14 cellular contexts compared by ENCODE assay signal in genomic region chr1:40140211-40140709, GRCh38. TPM values are rescaled to one million over a fixed set of nuclear protein-coding genes. Genes with fewer than 3 reads are reported as not detected.
DNase-seq lines count a peak whose midpoint lies in the region; ATAC-seq and TF ChIP-seq lines count a peak whose summit lies in the region.
"Had no signal": no experiment of that assay in that cellular context is flagged by ENCODE, and none has a peak within 500 bp of the region (broad histone marks: within the 10 kb centered on the region; RNA-seq: fewer than 3 reads in every experiment).

No MANE protein-coding gene starts in this region.

- TF ChIP-seq POLR2A in breast epithelium (IDR thresholded peaks at IDR 0.05) = no peak
- TF ChIP-seq POLR2A in upper lobe of left lung (IDR thresholded peaks at IDR 0.05) = no peak

- H2AFZ ChIP-seq in PC-9 = 0 out of 2 replicates have a peak overlapping the region, but pooled peaks have one; percentile 10
- peak overlapping the region; percentile 49 for H2AFZ ChIP-seq in fibroblast of lung (ENCODE audit: low read length)
- H2AFZ ChIP-seq: parathyroid adenoma had no signal

- H3K27ac ChIP-seq in breast epithelium (peak overlapping the region; percentile 16 to 19), PC-9 (peak overlapping the region; percentile 89), fibroblast of lung (ENCODE audit: insufficient read depth, low read length) (no peak overlapping the region), upper lobe of left lung (peak overlapping the region; percentile 21 to 67 (median 59))
- H3K27ac ChIP-seq: parathyroid adenoma, SJSA1 had no signal

- DNase-seq in breast epithelium (ENCODE audit: low spot score in 2 of 2) = no peak
- no peak for DNase-seq in MCF 10A (ENCODE audit: unreplicated experiment)
- peak; percentile 54 to 100 for DNase-seq in PC-9
- DNase-seq in fibroblast of lung (ENCODE audit: low read depth in 2 of 2) = peak in 1 of 2 donors; percentile 47
- peak in 1 of 2 donors; percentile 60 for DNase-seq in upper lobe of left lung
- no peak for DNase-seq in HPDE6-E6E7 (ENCODE audit: extremely low spot score)
- DNase-seq in AML-193 (lab: John Stamatoyannopoulos, UW) = no peak
- no peak for DNase-seq in mucosa of descending colon
- DNase-seq: NCI-H1048; stimulated activated CD4-positive, alpha-beta T cell treated with anti-CD3 and anti-CD28 coated beads, Interleukin-1b, Interleukin-23, amount 100 ng/mL, for 48 hours had no signal

- H3K36me3 Mint-ChIP-seq in MCF 10A (ENCODE audit: insufficient read depth, unreplicated experiment) = no peaks in the 10 kb centered on the region
- H3K36me3 Mint-ChIP-seq: memory B cell had no signal

- H3K79me2 ChIP-seq in PC-9 (ENCODE audit: low read depth) (no peaks in the 10 kb centered on the region), fibroblast of lung (ENCODE audit: control insufficient read depth, insufficient read depth, low read length) (no peaks in the 10 kb centered on the region)
- H3K79me2 ChIP-seq: parathyroid adenoma had no signal

- no peak overlapping the region for H3K4me3 Mint-ChIP-seq in MCF 10A (ENCODE audit: unreplicated experiment)
- H3K4me3 Mint-ChIP-seq: B cell, memory B cell had no signal

- H3K4me1 ChIP-seq in breast epithelium = no peaks in the 10 kb centered on the region
- H3K4me1 ChIP-seq in PC-9 (replicated peaks; ENCODE audit: insufficient read depth) = peaks cover 61% of the 10 kb centered on the region
- no peaks in the 10 kb centered on the region for H3K4me1 ChIP-seq in fibroblast of lung (ENCODE audit: control insufficient read depth, extremely low read depth, insufficient read depth, low read length)
- H3K4me1 ChIP-seq in upper lobe of left lung = peaks cover 0 to 10% (median 0%) of the 10 kb centered on the region in 4 donors
- no peaks in the 10 kb centered on the region for H3K4me1 ChIP-seq in mucosa of descending colon (ENCODE audit: low read depth)
- H3K4me1 ChIP-seq: parathyroid adenoma had no signal

- H3K27ac Mint-ChIP-seq in MCF 10A (ENCODE audit: low read depth, unreplicated experiment) = no peak overlapping the region
- H3K27ac Mint-ChIP-seq: B cell, memory B cell had no signal

- H3K4me1 Mint-ChIP-seq in MCF 10A (ENCODE audit: insufficient read depth, unreplicated experiment) = peaks cover 10% of the 10 kb centered on the region

- no peaks in the 10 kb centered on the region for H3K9me3 Mint-ChIP-seq in MCF 10A (ENCODE audit: unreplicated experiment)
- H3K9me3 Mint-ChIP-seq: memory B cell had no signal

- H3K36me3 ChIP-seq in breast epithelium (no peaks in the 10 kb centered on the region), PC-9 (ENCODE audit: low read depth) (no peaks in the 10 kb centered on the region), fibroblast of lung (ENCODE audit: control insufficient read depth, insufficient read depth, low read length) (no peaks in the 10 kb centered on the region), upper lobe of left lung (no peaks in the 10 kb centered on the region), mucosa of descending colon (ENCODE audit: low read depth) (no peaks in the 10 kb centered on the region)
- H3K36me3 ChIP-seq: SJSA1 had no signal

- TF ChIP-seq CTCF in breast epithelium (IDR thresholded peaks at IDR 0.05) (no peak), MCF 10A (IDR thresholded peaks at IDR 0.05; ENCODE audit: unreplicated experiment) (no peak), PC-9 (conservative IDR thresholded peaks at IDR 0.05) (no peak), fibroblast of lung (conservative IDR thresholded peaks at IDR 0.05 in 1 of 2, IDR thresholded peaks at IDR 0.05 in 1 of 2; ENCODE audit: low read depth in 1 of 2, low read length in 2 of 2) (no peak), upper lobe of left lung (IDR thresholded peaks at IDR 0.05) (peak in 1 of 6 experiments; percentile 25), mucosa of descending colon (IDR thresholded peaks at IDR 0.05) (no peak)

- peaks cover 62% of the 10 kb centered on the region for H3K27me3 Mint-ChIP-seq in MCF 10A (ENCODE audit: insufficient read depth, unreplicated experiment)

- H3K27me3 ChIP-seq in breast epithelium (no peaks in the 10 kb centered on the region), PC-9 (ENCODE audit: insufficient read depth, low read depth) (no peaks in the 10 kb centered on the region), fibroblast of lung (ENCODE audit: control insufficient read depth, insufficient read depth, low read length) (peaks cover 7% of the 10 kb centered on the region), upper lobe of left lung (no peaks in the 10 kb centered on the region)

- no peak overlapping the region for H3K9ac ChIP-seq in fibroblast of lung (ENCODE audit: insufficient read depth, low read length)
- H3K9ac ChIP-seq: parathyroid adenoma had no signal

- H3K9me3 ChIP-seq in breast epithelium (no peaks in the 10 kb centered on the region), PC-9 (ENCODE audit: insufficient read depth, low read depth) (peaks cover 12% of the 10 kb centered on the region; the same call in 1 of the 2 replicates), fibroblast of lung (ENCODE audit: control insufficient read depth, insufficient read depth, low read depth, low read length) (no peaks in the 10 kb centered on the region), upper lobe of left lung (no peaks in the 10 kb centered on the region), mucosa of descending colon (no peaks in the 10 kb centered on the region)
- H3K9me3 ChIP-seq: SJSA1 had no signal

- H3K4me2 ChIP-seq in PC-9 = peak overlapping the region; percentile 72
- no peak overlapping the region for H3K4me2 ChIP-seq in fibroblast of lung (ENCODE audit: extremely low read depth, insufficient read depth, low read length)

- ATAC-seq in upper lobe of left lung (ENCODE audit: low FRiP score in 2 of 2) (peak; percentile 38 to 69), mucosa of descending colon (no peak)

- intact Hi-C loops in breast epithelium (cut with DNase I; ENCODE audit: low total_unique reads) = no loop called here
- intact Hi-C loops in MCF 10A (cut with micrococcal nuclease) = loop anchor here (10.0 kb wide), 2 partner anchors 55 to 525 kb away; partner anchors contain the start of gene RIMS3
- intact Hi-C loops in PC-9 (cut with micrococcal nuclease; ENCODE audit: unreplicated experiment) = loop anchor here (1.0 to 5.0 kb wide), 5 partner anchors 9 to 177 kb away; partner anchors contain the start of genes COL9A2 and PPT1
- intact Hi-C loops in mucosa of descending colon (cut with DNase I, micrococcal nuclease) = loop anchor here (10.0 kb wide), 2 partner anchors 195 to 265 kb away; no protein-coding TSS in a partner anchor

- H4K20me1 ChIP-seq in PC-9 (ENCODE audit: insufficient read depth) (no peaks in the 10 kb centered on the region), fibroblast of lung (ENCODE audit: control insufficient read depth, extremely low read depth, insufficient read depth, low read length) (no peaks in the 10 kb centered on the region)

- CTCF ChIA-PET in MCF 10A (lab: Yijun Ruan, JAX) = interaction anchor here (0.5 to 5.2 kb wide), 5 partner anchors 13 to 264 kb away, joined by 3 to 94 read pairs (median 3); no protein-coding TSS in a partner anchor
- CTCF ChIA-PET in PC-9 (lab: Charles Lee) = interaction anchor here (1.0 kb wide), 1 partner anchor 33 kb away, joined by 7 read pairs; no protein-coding TSS in a partner anchor

- peaks cover 46% of the 10 kb centered on the region for H3F3A ChIP-seq in PC-9 (ENCODE audit: insufficient read depth, low read depth)

- 34 to 48% methylated on average over 3 of the region's 3 CpGs for WGBS in upper lobe of left lung, 2 donors

- no peaks in the 10 kb centered on the region for H3K9me2 ChIP-seq in PC-9 (ENCODE audit: insufficient read depth)

- POLR2A ChIA-PET in MCF 10A (lab: Yijun Ruan, JAX) (interaction anchor here (0.7 to 1.1 kb wide), 2 partner anchors 13 to 100 kb away, joined by 3 to 4 read pairs; partner anchors contain the start of gene CAP1), PC-9 (lab: Charles Lee; ENCODE audit: unreplicated experiment) (interaction anchor here (0.5 to 0.8 kb wide), 7 partner anchors 9 to 392 kb away, joined by 3 to 6 read pairs (median 5); partner anchors contain the start of gene PPT1)

- no peak for TF ChIP-seq EP300 in upper lobe of left lung (IDR thresholded peaks at IDR 0.05)

- H3K4me3 ChIP-seq in breast epithelium (no peak overlapping the region), PC-9 (peak overlapping the region; percentile 39), fibroblast of lung (replicated peaks in 1 of 4; ENCODE audit: control extremely low read depth in 1 of 4, insufficient read depth in 1 of 4, low read depth in 3 of 4, low read length in 4 of 4) (no peak overlapping the region), upper lobe of left lung (no peak overlapping the region), mucosa of descending colon (no peak overlapping the region)
- H3K4me3 ChIP-seq: SJSA1 had no signal

- BruUV-seq in MCF 10A (replicated peaks; lab: Mats Ljungman, UMichigan) (no TSS peak), PC-9 (replicated peaks; lab: Mats Ljungman, UMichigan) (no TSS peak)

RNA-seq across cellular contexts. Expression of gene RLF, which starts 20.9 kb away (rescaled TPM):
- total RNA-seq in breast epithelium = 10 to 100 TPM; 19.5 to 39.2 (median 25.9) TPM
- total RNA-seq in MCF 10A (2022) = 8.8 and 11.2 TPM in 2 replicates
- total RNA-seq in PC-9 (2021) = 14.2 and 15.5 TPM in 2 replicates
- 20.8 and 25.2 TPM in 2 replicates for total RNA-seq in fibroblast of lung
- 6.4 and 12.4 TPM in 2 replicates for polyA plus RNA-seq in fibroblast of lung
- polyA plus RNA-seq in fibroblast of lung (2012) = 4.4 and 8.1 TPM in 2 replicates
- polyA minus RNA-seq in fibroblast of lung (ENCODE audit: low replicate concordance) = 0.30 and 2.4 TPM in 2 replicates
- total RNA-seq in upper lobe of left lung = 10 to 100 TPM in 4 of 6 donors, 1 to 10 TPM in 2; 8.9 to 22.3 (median 11.0) TPM
- total RNA-seq in mucosa of descending colon = 10 to 100 TPM; 11.0 to 21.8 (median 12.2) TPM

RNA-seq across cellular contexts. Expression of gene PPT1, which starts 43.2 kb away (rescaled TPM):
- total RNA-seq in breast epithelium (100 to 1,000 TPM in 2 of 3 donors, 10 to 100 TPM in 1; 84.0 to 126 (median 108) TPM), MCF 10A (2022) (55.4 and 56.4 TPM in 2 replicates), PC-9 (2021) (120 and 154 TPM in 2 replicates), fibroblast of lung (39.8 and 41.0 TPM in 2 replicates), upper lobe of left lung (100 to 1,000 TPM in 3 of 6 donors, 10 to 100 TPM in 3; 35.6 to 190 (median 95.3) TPM), mucosa of descending colon (10 to 100 TPM; 16.7 to 63.1 (median 39.1) TPM)
- 70.0 and 81.1 TPM in 2 replicates for polyA plus RNA-seq in fibroblast of lung
- 62.4 and 66.0 TPM in 2 replicates for polyA plus RNA-seq in fibroblast of lung (2012)
- polyA minus RNA-seq in fibroblast of lung (ENCODE audit: low replicate concordance) = 42.8 and 65.2 TPM in 2 replicates

Comparison
In these comparisons a context has a peak if more than half of its experiments do, and no peak if none do; other contexts are left out.
1. DNase-seq: peak in PC-9 (2 of 2); none in breast epithelium (0 of 2), MCF 10A (single experiment), HPDE6-E6E7 (single experiment), AML-193 (0 of 2) and mucosa of descending colon (0 of 3).